Comparison of ENCODE assay signal across 32 cellular contexts in genomic region chr17:31297090-31297489, GRCh38. TPM values are rescaled to one million over a fixed set of nuclear protein-coding genes. Genes with fewer than 3 reads are reported as not detected.
A peak's percentile ranks its signal among the peaks of the same experiment; 100 is the strongest.
DNase-seq lines count a peak whose midpoint lies in the region; ATAC-seq, FAIRE-seq and TF ChIP-seq lines count a peak whose summit lies in the region.
"Had no signal": no experiment of that assay in that cellular context is flagged by ENCODE, and none has a peak within 500 bp of the region (broad histone marks: within the 10 kb centered on the region; RNA-seq: fewer than 3 reads in every experiment).

TSS of gene OMG (minus strand) at chr17:31297239. CDS start at chr17:31296331, 908 bp downstream.

- H3K9me3 Mint-ChIP-seq in WTC11 = no peaks in the 10 kb centered on the region
- H3K9me3 Mint-ChIP-seq: activated T-cell treated with anti-CD3 and anti-CD28 coated beads, Interleukin-2, amount 50 U/mL, for 24 hours; CD8-positive, alpha-beta memory T cell; naive B cell had no signal

- H3K27me3 ChIP-seq in SJCRH30 = no peaks in the 10 kb centered on the region
- H3K27me3 ChIP-seq: ovary, Peyer's patch, right lobe of liver, SJSA1, thyroid gland had no signal

- CTCF ChIA-PET in A549 (lab: Yijun Ruan, JAX) (interaction anchor here (1.3 kb wide), 1 partner anchor 8 kb away, joined by 3 read pairs; no protein-coding TSS in a partner anchor), WTC11 (lab: Charles Lee) (no interaction called here)

- peaks cover 12% of the 10 kb centered on the region for H3K4me1 Mint-ChIP-seq in WTC11

- TF ChIP-seq RAD21 in A549 (conservative IDR thresholded peaks at IDR 0.05 in 1 of 2, IDR thresholded peaks at IDR 0.05 in 1 of 2) = no peak

- H3K27me3 Mint-ChIP-seq in WTC11 (ENCODE audit: low read depth) = no peaks in the 10 kb centered on the region
- H3K27me3 Mint-ChIP-seq: activated CD4-positive, alpha-beta T cell treated with anti-CD3 and anti-CD28 coated beads for 36 hours; activated T-cell treated with anti-CD3 and anti-CD28 coated beads, Interleukin-2, amount 50 U/mL, for 24 hours; CD8-positive, alpha-beta memory T cell; naive B cell had no signal

- FAIRE-seq in A549 (lab: Jason Lieb, UNC) = peak; percentile 13
- FAIRE-seq: GM18507, HTR-8/SVneo had no signal

- no peak for TF ChIP-seq EP300 in A549 (IDR thresholded peaks at IDR 0.05)

- DNase-seq in A549 (ENCODE audit: low read depth in 1 of 2, low spot score in 1 of 2) (no peak), WTC11 (ENCODE audit: low spot score) (no peak), head of caudate nucleus (peak; percentile 58 to 94 (median 82)), nucleus accumbens (lab: John Stamatoyannopoulos, UW) (peak in 50 of 56 donors; percentile 14 to 92 (median 62)), NCI-H2171 treated with DMSO at 0.1 percent for 48 hours (lab: John Stamatoyannopoulos, UW) (no peak), SJCRH30 (no peak)
- DNase-seq: 8988T; activated CD4-positive, alpha-beta T cell treated with anti-CD3 and anti-CD28 coated beads for 36 hours; activated T-cell treated with anti-CD3 and anti-CD28 coated beads, Interleukin-2, amount 50 U/mL, for 24 hours; AML-193; CD8-positive, alpha-beta memory T cell; dermis blood vessel endothelial cell; GOT3; KBM-7; left cardiac atrium; mesendoderm; naive B cell; NCI-H1694; NCI-H2171; NCI-H524 treated with DMSO at 0.1 percent for 48 hours; ovary; Peyer's patch; right lobe of liver; stimulated activated CD4-positive, alpha-beta T cell treated with anti-CD3 and anti-CD28 coated beads, Interleukin-4, amount 100 ng/mL, for 4 hours; stimulated activated naive CD4-positive, alpha-beta T cell; T-helper 1 cell; thyroid gland had no signal

- no peak for TF ChIP-seq POLR2A in A549 (IDR thresholded peaks at IDR 0.05; ENCODE audit: low read length)

- peak within 1 kb of the TSS; percentile 54 for H3K27ac Mint-ChIP-seq in WTC11
- H3K27ac Mint-ChIP-seq: activated CD4-positive, alpha-beta T cell treated with anti-CD3 and anti-CD28 coated beads for 36 hours; activated T-cell treated with anti-CD3 and anti-CD28 coated beads, Interleukin-2, amount 50 U/mL, for 24 hours; naive B cell had no signal

- peaks cover 2% of the 10 kb centered on the region; the same call in 1 of the 2 replicates for H3K36me3 ChIP-seq in SJCRH30
- H3K36me3 ChIP-seq: ovary, Peyer's patch, right lobe of liver, thyroid gland had no signal

- H3K4me3 ChIP-seq in A549 (no peak within 1 kb of the TSS), SJCRH30 (no peak within 1 kb of the TSS)
- H3K4me3 ChIP-seq: ovary, Peyer's patch, right lobe of liver, SJSA1, thyroid gland had no signal

- H3K4me3 Mint-ChIP-seq in WTC11 = no peak within 1 kb of the TSS
- H3K4me3 Mint-ChIP-seq: activated CD4-positive, alpha-beta T cell treated with anti-CD3 and anti-CD28 coated beads for 36 hours; activated T-cell treated with anti-CD3 and anti-CD28 coated beads, Interleukin-2, amount 50 U/mL, for 24 hours; CD8-positive, alpha-beta memory T cell; naive B cell had no signal

- H3K36me3 Mint-ChIP-seq in WTC11 = no peaks in the 10 kb centered on the region
- H3K36me3 Mint-ChIP-seq: naive B cell had no signal

- H3K9me3 ChIP-seq in A549 (no peaks in the 10 kb centered on the region), SJCRH30 (replicated peaks) (no peaks in the 10 kb centered on the region)
- H3K9me3 ChIP-seq: ovary, Peyer's patch, right lobe of liver, SJSA1, thyroid gland had no signal

- POLR2A ChIA-PET in A549 (lab: Yijun Ruan, JAX) (no interaction called here), WTC11 (lab: Charles Lee) (no interaction called here)

- H3K4me2 ChIP-seq in A549 = no peak within 1 kb of the TSS

- H3K27ac ChIP-seq in A549 = no peak within 1 kb of the TSS
- H3K27ac ChIP-seq in SJCRH30 = no peak within 1 kb of the TSS
- H3K27ac ChIP-seq: ovary, Peyer's patch, right lobe of liver, SJSA1, thyroid gland had no signal

- H3K4me1 ChIP-seq in A549 = peaks cover 8% of the 10 kb centered on the region
- H3K4me1 ChIP-seq in SJCRH30 = no peaks in the 10 kb centered on the region
- H3K4me1 ChIP-seq: Peyer's patch, right lobe of liver, SJSA1, thyroid gland had no signal

- no peak for TF ChIP-seq CTCF in A549 (IDR thresholded peaks at IDR 0.05)
- no peak for TF ChIP-seq CTCF in WTC11 (IDR thresholded peaks at IDR 0.05)

- 91% methylated on average over 7 of the region's 7 CpGs for WGBS in A549 (ENCODE audit: missing lambda C conversion rate)

- intact Hi-C loops in head of caudate nucleus (cut with DNase I) = no loop called here

- 0 out of 6 replicates have a peak, but pooled peaks of 1 of the 2 experiments have one; percentile 13 for ATAC-seq in A549
- no peak for ATAC-seq in WTC11
- no peak for ATAC-seq in GM18907 (IDR thresholded peaks at IDR 0.05; ENCODE audit: unreplicated experiment)
- no peak for ATAC-seq in HG02571 (IDR thresholded peaks at IDR 0.05; ENCODE audit: unreplicated experiment)
- ATAC-seq: activated CD4-positive, alpha-beta T cell treated with anti-CD3 and anti-CD28 coated beads for 36 hours; left cardiac atrium; right lobe of liver had no signal

TF ChIP-seq in A549, 52 proteins besides CTCF, POLR2A, EP300 and RAD21:
- TF ChIP-seq NPAS2 (CRISPR knock-in tag; IDR thresholded peaks at IDR 0.05; ENCODE audit: borderline replicate concordance) (no peak), NR3C1 (IDR thresholded peaks at IDR 0.05) (no peak), RARB (CRISPR knock-in tag; IDR thresholded peaks at IDR 0.05) (no peak), CBX8 (IDR thresholded peaks at IDR 0.05) (no peak), MYC (IDR thresholded peaks at IDR 0.05; ENCODE audit: borderline replicate concordance, low read length) (no peak), JUN (IDR thresholded peaks at IDR 0.05) (no peak), ZNF302 (CRISPR knock-in tag; IDR thresholded peaks at IDR 0.05) (no peak), CHD2 (IDR thresholded peaks at IDR 0.05; ENCODE audit: low read length, partially characterized antibody) (no peak), KDM1A (IDR thresholded peaks at IDR 0.05; ENCODE audit: low read depth) (no peak), FOSB (CRISPR knock-in tag; IDR thresholded peaks at IDR 0.05) (no peak)

TF ChIP-seq in WTC11, 78 proteins besides CTCF, POLR2A, EP300 and RAD21 (continues in another document):
- TF ChIP-seq, protein P1, sequence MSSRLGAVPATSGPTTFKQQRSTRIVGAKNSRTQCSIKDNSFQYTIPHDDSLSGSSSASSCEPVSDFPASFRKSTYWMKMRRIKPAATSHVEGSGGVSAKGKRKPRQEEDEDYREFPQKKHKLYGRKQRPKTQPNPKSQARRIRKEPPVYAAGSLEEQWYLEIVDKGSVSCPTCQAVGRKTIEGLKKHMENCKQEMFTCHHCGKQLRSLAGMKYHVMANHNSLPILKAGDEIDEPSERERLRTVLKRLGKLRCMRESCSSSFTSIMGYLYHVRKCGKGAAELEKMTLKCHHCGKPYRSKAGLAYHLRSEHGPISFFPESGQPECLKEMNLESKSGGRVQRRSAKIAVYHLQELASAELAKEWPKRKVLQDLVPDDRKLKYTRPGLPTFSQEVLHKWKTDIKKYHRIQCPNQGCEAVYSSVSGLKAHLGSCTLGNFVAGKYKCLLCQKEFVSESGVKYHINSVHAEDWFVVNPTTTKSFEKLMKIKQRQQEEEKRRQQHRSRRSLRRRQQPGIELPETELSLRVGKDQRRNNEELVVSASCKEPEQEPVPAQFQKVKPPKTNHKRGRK (CRISPR knock-in tag; IDR thresholded peaks at IDR 0.05; ENCODE audit: borderline replicate concordance) = no peak
- no peak for TF ChIP-seq ZNF263 (CRISPR knock-in tag; IDR thresholded peaks at IDR 0.05; ENCODE audit: low read depth)
- TF ChIP-seq, protein P2, sequence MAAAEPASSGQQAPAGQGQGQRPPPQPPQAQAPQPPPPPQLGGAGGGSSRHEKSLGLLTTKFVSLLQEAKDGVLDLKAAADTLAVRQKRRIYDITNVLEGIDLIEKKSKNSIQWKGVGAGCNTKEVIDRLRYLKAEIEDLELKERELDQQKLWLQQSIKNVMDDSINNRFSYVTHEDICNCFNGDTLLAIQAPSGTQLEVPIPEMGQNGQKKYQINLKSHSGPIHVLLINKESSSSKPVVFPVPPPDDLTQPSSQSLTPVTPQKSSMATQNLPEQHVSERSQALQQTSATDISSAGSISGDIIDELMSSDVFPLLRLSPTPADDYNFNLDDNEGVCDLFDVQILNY (CRISPR knock-in tag; IDR thresholded peaks at IDR 0.05) = no peak
- TF ChIP-seq, protein P3, sequence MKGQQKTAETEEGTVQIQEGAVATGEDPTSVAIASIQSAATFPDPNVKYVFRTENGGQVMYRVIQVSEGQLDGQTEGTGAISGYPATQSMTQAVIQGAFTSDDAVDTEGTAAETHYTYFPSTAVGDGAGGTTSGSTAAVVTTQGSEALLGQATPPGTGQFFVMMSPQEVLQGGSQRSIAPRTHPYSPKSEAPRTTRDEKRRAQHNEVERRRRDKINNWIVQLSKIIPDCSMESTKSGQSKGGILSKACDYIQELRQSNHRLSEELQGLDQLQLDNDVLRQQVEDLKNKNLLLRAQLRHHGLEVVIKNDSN (CRISPR knock-in tag; IDR thresholded peaks at IDR 0.05) = no peak
- TF ChIP-seq TEAD4 (CRISPR knock-in tag; IDR thresholded peaks at IDR 0.05) = no peak
- no peak for TF ChIP-seq EMX1 (CRISPR knock-in tag; IDR thresholded peaks at IDR 0.05)
- no peak for TF ChIP-seq NR2C2 (CRISPR knock-in tag; IDR thresholded peaks at IDR 0.05)
- TF ChIP-seq GABPB1 (CRISPR knock-in tag; IDR thresholded peaks at IDR 0.05) = no peak
- TF ChIP-seq TP53 (CRISPR knock-in tag; IDR thresholded peaks at IDR 0.05) = no peak
- no peak for TF ChIP-seq CBFB (CRISPR knock-in tag; IDR thresholded peaks at IDR 0.05; ENCODE audit: low read depth)

RNA-seq across cellular contexts. Expression of gene OMG, which starts in this region (rescaled TPM):
- not detected in 2 replicates for polyA plus RNA-seq in A549 (2011; rRNA removed)
- not detected in 2 replicates for polyA plus RNA-seq in A549 (2012; cell fraction: cytosol; rRNA removed)
- polyA plus RNA-seq in A549 (2012; cell fraction: nucleus; rRNA removed) = not detected in 2 replicates
- not detected in 3 replicates for polyA plus RNA-seq in A549 (2017; fragmentation: RNase III; extraction: RNeasy Plus Mini Kit Qiagen cat#74134 plus additional on column Dnase treatment)
- polyA minus RNA-seq in A549 (2011; rRNA and poly(A)+ RNA removed) = 0.34 TPM in 1 of 2 replicates, not detected in the other
- total RNA-seq in WTC11 (2021) = not detected in 3 replicates
- not detected in 2 replicates for total RNA-seq in SJCRH30 (2014; rRNA removed; shearing (Covaris generic))
- total RNA-seq: Peyer's patch, SJSA1 had no signal
- polyA plus RNA-seq: CD8-positive, alpha-beta memory T cell had no signal

Comparison
In these comparisons a context has a peak if more than half of its experiments do, and no peak if none do; other contexts are left out.
1. DNase-seq: peak in head of caudate nucleus (42 of 42) and nucleus accumbens (50 of 56); none in A549 (0 of 2), WTC11 (single experiment), NCI-H2171 treated with DMSO at 0.1 percent for 48 hours (single experiment) and SJCRH30 (0 of 2).